17 cellular contexts compared by ENCODE assay signal in the genomic region with DNA sequence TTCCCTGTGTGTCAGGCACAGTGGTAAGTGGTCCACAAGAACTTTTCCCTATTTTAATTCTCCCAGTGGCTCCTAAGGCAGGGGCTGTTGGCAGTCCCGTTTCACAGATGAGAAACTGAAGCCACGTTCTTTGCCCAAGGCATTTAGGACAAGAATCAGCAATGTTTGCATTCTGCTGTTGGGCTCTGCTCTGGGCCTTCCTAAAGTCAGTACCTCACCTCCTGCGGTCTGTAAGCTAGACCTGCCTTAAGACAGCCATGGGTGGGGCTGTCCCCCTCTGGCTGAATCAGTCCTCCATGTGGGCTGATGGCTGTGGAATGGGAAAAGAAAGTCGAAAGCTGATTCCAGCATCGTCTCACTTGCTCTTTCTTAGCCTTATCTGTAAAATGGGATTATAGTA.
DNase-seq lines count a peak whose midpoint lies in the region; ATAC-seq and TF ChIP-seq lines count a peak whose summit lies in the region.
"Had no signal": no experiment of that assay in that cellular context is flagged by ENCODE, and none has a peak within 500 bp of the region (broad histone marks: within the 10 kb centered on the region; RNA-seq: fewer than 3 reads in every experiment).

No MANE protein-coding gene starts in this region.

- intact Hi-C loops in mammary epithelial cell (cut with micrococcal nuclease), result no loop called here

- DNase-seq in ELF-1 (ENCODE audit: low read depth, low spot score) (peak; percentile 78), WTC11 (ENCODE audit: low spot score) (no peak), NOMO-1 treated with dmso at 0.1 percent for 144 hours (lab: John Stamatoyannopoulos, UW; ENCODE audit: unreplicated experiment) (no peak), mammary epithelial cell (no peak)
- DNase-seq: ACHN, COR-L47, DMS 273 treated with DMSO at 0.1 percent for 48 hours, DND-41, EL had no signal

- H2AFZ ChIP-seq in parathyroid adenoma, result peak overlapping the region; percentile 36
- no peak overlapping the region for H2AFZ ChIP-seq in mammary epithelial cell (ENCODE audit: low read depth, low read length)

- H3K9me3 Mint-ChIP-seq in WTC11, result no peaks in the 10 kb centered on the region
- H3K9me3 Mint-ChIP-seq: CD8-positive, alpha-beta memory T cell had no signal

- H3K4me3 ChIP-seq in parathyroid adenoma (ENCODE audit: low read depth, low read length), result no peak overlapping the region
- H3K4me3 ChIP-seq in mammary epithelial cell (replicated peaks in 1 of 3; ENCODE audit: insufficient read depth in 1 of 3, low read depth in 2 of 3, low read length in 3 of 3), result no peak overlapping the region
- H3K4me3 ChIP-seq: BLaER1, HAP-1 had no signal

- H3K9ac ChIP-seq in parathyroid adenoma (no peak overlapping the region), mammary epithelial cell (ENCODE audit: insufficient read depth, low read length) (no peak overlapping the region)
- H3K9ac ChIP-seq: BLaER1, KMS-11 had no signal

- no peaks in the 10 kb centered on the region for H3K27me3 ChIP-seq in parathyroid adenoma (ENCODE audit: control insufficient read depth, insufficient read depth, low read length)
- no peaks in the 10 kb centered on the region for H3K27me3 ChIP-seq in mammary epithelial cell (ENCODE audit: insufficient read depth, low read length)
- H3K27me3 ChIP-seq: BLaER1 had no signal

- 74% methylated on average over 5 of the region's 5 CpGs for WGBS in mammary epithelial cell (ENCODE audit: low coverage, missing lambda C conversion rate)

- ATAC-seq in WTC11 (peak; percentile 7; the same call in 1 of the 2 replicates), GM18870 (IDR thresholded peaks at IDR 0.05; ENCODE audit: unreplicated experiment) (no peak)

- POLR2A ChIA-PET in WTC11 (lab: Charles Lee), result no interaction called here

- peak overlapping the region; percentile 69 for H3K4me2 ChIP-seq in parathyroid adenoma (ENCODE audit: low read length)
- no peak overlapping the region for H3K4me2 ChIP-seq in mammary epithelial cell (ENCODE audit: insufficient read depth, low read depth, low read length)
- H3K4me2 ChIP-seq: BLaER1, KMS-11 had no signal

- H3K79me2 ChIP-seq in parathyroid adenoma (no peaks in the 10 kb centered on the region), mammary epithelial cell (ENCODE audit: insufficient read depth, low read length) (no peaks in the 10 kb centered on the region)

- no peak overlapping the region for H3K27ac Mint-ChIP-seq in WTC11

- dilution Hi-C loops in mammary epithelial cell (cut with HindIII; ENCODE audit: low sequenced_read_pairs), result no loop called here

- no peaks in the 10 kb centered on the region for H3K36me3 Mint-ChIP-seq in WTC11
- H3K36me3 Mint-ChIP-seq: CD14-positive monocyte; CD8-positive, alpha-beta memory T cell had no signal

- peaks cover 50% of the 10 kb centered on the region for H3K4me1 Mint-ChIP-seq in WTC11

- H3K27ac ChIP-seq in parathyroid adenoma (peak overlapping the region; percentile 86), mammary epithelial cell (ENCODE audit: insufficient read depth, low read depth, low read length) (no peak overlapping the region)
- H3K27ac ChIP-seq: BLaER1, HL-60, KMS-11 had no signal

- in situ Hi-C loops in mammary epithelial cell (cut with MboI; ENCODE audit: low sequenced_read_pairs in 2 of 2), result no loop called here

- no peak overlapping the region for H3K4me3 Mint-ChIP-seq in WTC11
- H3K4me3 Mint-ChIP-seq: CD14-positive monocyte; CD8-positive, alpha-beta memory T cell had no signal

- no peaks in the 10 kb centered on the region; the same call in none of the 2 replicates for H3K27me3 Mint-ChIP-seq in WTC11 (ENCODE audit: low read depth)

- H4K20me1 ChIP-seq in mammary epithelial cell (ENCODE audit: insufficient read depth, low read length), result no peaks in the 10 kb centered on the region
- H4K20me1 ChIP-seq: BLaER1 had no signal

- CTCF ChIA-PET in WTC11 (lab: Charles Lee), result no interaction called here
- CTCF ChIA-PET in mammary epithelial cell (lab: Charles Lee; ENCODE audit: low non-redundant PET), result no interaction called here

- no TSS peak for BruUV-seq in mammary epithelial cell (replicated peaks; lab: Mats Ljungman, UMichigan)

- H3K36me3 ChIP-seq in parathyroid adenoma (ENCODE audit: control insufficient read depth, insufficient read depth, low read length) (no peaks in the 10 kb centered on the region), mammary epithelial cell (ENCODE audit: insufficient read depth, low read length) (no peaks in the 10 kb centered on the region)
- H3K36me3 ChIP-seq: BLaER1, HAP-1 had no signal

- TF ChIP-seq CTCF in WTC11 (IDR thresholded peaks at IDR 0.05) (no peak), parathyroid adenoma (IDR thresholded peaks at IDR 0.05) (no peak), mammary epithelial cell (conservative IDR thresholded peaks at IDR 0.05 in 1 of 2, IDR thresholded peaks at IDR 0.05 in 1 of 2; ENCODE audit: extremely low read depth in 1 of 2, insufficient read depth in 1 of 2, low read depth in 1 of 2, low read length in 2 of 2) (no peak)

- peaks cover 63% of the 10 kb centered on the region for H3K4me1 ChIP-seq in parathyroid adenoma
- no peaks in the 10 kb centered on the region for H3K4me1 ChIP-seq in mammary epithelial cell (ENCODE audit: insufficient read depth, low read length)
- H3K4me1 ChIP-seq: HAP-1 had no signal

- H3K9me3 ChIP-seq in parathyroid adenoma (ENCODE audit: control insufficient read depth, low read length) (no peaks in the 10 kb centered on the region), mammary epithelial cell (replicated peaks; ENCODE audit: insufficient read depth, low read length) (peaks cover 5% of the 10 kb centered on the region)
- H3K9me3 ChIP-seq: BLaER1, HAP-1 had no signal

TF ChIP-seq in WTC11, 78 proteins besides CTCF, POLR2A, EP300 and RAD21:
- TF ChIP-seq EMX1 (CRISPR knock-in tag; IDR thresholded peaks at IDR 0.05), result no peak
TF ChIP-seq in WTC11: peak in this region for 0.
